ENCODE assay signal across 7 cellular contexts in the genomic region with DNA sequence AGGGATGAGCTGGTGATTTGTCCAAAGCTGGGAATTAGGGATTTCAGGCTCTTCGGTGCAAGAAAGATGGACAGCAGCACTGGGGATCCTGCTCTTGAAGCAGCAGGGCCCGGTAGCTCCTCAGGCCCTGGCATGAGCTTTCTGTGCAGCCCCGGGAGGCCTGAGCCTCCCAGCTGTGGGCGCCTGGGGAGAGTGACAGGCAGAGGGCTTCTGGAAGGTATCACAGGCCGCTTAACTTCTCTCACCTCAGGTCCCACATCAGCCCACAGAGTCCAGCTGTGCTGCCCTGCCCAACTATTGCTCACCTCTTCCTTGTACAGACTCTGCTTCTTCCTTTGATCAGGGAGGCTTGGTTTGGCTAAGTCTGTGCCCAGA. TPM values are rescaled to one million over a fixed set of nuclear protein-coding genes. Genes with fewer than 3 reads are reported as not detected.
"Had no signal": no experiment of that assay in that cellular context is flagged by ENCODE, and none has a peak within 500 bp of the region (broad histone marks: within the 10 kb centered on the region; RNA-seq: fewer than 3 reads in every experiment).

No MANE protein-coding gene starts in this region.

- DNase-seq: H9, HCEC 1CT, HFFc6 had no signal

- H3K4me1 Mint-ChIP-seq: IgD-negative memory B cell had no signal

- H3K4me3 Mint-ChIP-seq: GM23338, H9, HFFc6, IgD-negative memory B cell had no signal

- H3K27ac Mint-ChIP-seq: GM23338, HFFc6 had no signal

- ATAC-seq: GM23338, HepG2 had no signal

- H3K9me3 Mint-ChIP-seq: H9 had no signal

- H3K36me3 Mint-ChIP-seq: IgD-negative memory B cell had no signal

RNA-seq across cellular contexts. Expression of a gene that starts 14.6 kb away (rescaled TPM):
- total RNA-seq: H9, HepG2, HFFc6, HT1080 had no signal
